In the genomic region with DNA sequence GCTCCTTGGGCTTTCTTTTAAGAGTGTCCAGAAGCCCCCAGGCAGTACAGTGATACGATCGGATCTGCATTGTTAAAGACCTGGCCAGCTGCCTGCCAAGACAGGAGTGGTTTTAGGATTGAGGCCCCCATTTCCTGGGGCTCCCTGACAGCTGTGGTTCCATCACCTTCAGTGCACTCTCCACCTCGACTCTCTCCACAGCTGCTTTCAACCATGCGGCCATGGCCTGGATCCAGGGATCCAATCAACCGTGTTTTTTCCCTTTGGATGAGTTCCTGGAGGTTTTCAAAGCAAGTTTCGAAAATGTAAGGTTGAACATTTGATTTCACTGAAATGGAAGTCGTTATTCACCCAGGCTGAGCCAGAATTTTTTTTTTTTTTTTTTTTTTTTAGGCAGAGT, we compare ENCODE assay signal across 16 cellular contexts.
DNase-seq lines count a peak whose midpoint lies in the region; ATAC-seq and TF ChIP-seq lines count a peak whose summit lies in the region.
"Had no signal": no experiment of that assay in that cellular context is flagged by ENCODE, and none has a peak within 500 bp of the region (broad histone marks: within the 10 kb centered on the region; RNA-seq: fewer than 3 reads in every experiment).

No MANE protein-coding gene starts in this region.

- intact Hi-C loops in sciatic nerve (cut with DNase I) = no loop called here
- intact Hi-C loops in activated CD4-positive, alpha-beta T cell treated with anti-CD3 and anti-CD28 coated beads, Interleukin-2, amount 10 ng/mL, durations not matched to agents 24 days and 14 days (cut with micrococcal nuclease) = no loop called here

- no peaks in the 10 kb centered on the region; the same call in 1 of the 2 replicates for H3K27me3 Mint-ChIP-seq in HFFc6 (ENCODE audit: insufficient read depth)
- H3K27me3 Mint-ChIP-seq in activated CD4-positive, alpha-beta T cell treated with anti-CD3 and anti-CD28 coated beads, Interleukin-2, amount 10 ng/mL, durations not matched to agents 24 days and 14 days = no peaks in the 10 kb centered on the region

- peak; percentile 1 for ATAC-seq in sciatic nerve
- no peak for ATAC-seq in activated CD4-positive, CD25-positive, alpha-beta regulatory T cell treated with anti-CD3 and anti-CD28 coated beads, Interleukin-2, amount 50 U/mL, for 24 hours
- no peak for ATAC-seq in GM18858 (IDR thresholded peaks at IDR 0.05; ENCODE audit: unreplicated experiment)
- ATAC-seq: activated T-cell treated with anti-CD3 and anti-CD28 coated beads, Interleukin-2, amount 50 U/mL, for 4 hours had no signal

- H3K27ac Mint-ChIP-seq in HFFc6 = peak overlapping the region; percentile 31; the same call in 1 of the 2 replicates
- H3K27ac Mint-ChIP-seq in activated CD4-positive, alpha-beta T cell treated with anti-CD3 and anti-CD28 coated beads, Interleukin-2, amount 10 ng/mL, durations not matched to agents 24 days and 14 days = no peak overlapping the region
- H3K27ac Mint-ChIP-seq: dendritic cell treated with granulocyte-macrophage colony-stimulating factor and Interleukin-4, amounts not matched to agents 40 ng/mL and 50 ng/mL, for 4 days; immature natural killer cell had no signal

- peaks cover 50% of the 10 kb centered on the region for H3K4me1 Mint-ChIP-seq in HFFc6 (ENCODE audit: low read depth)
- no peaks in the 10 kb centered on the region for H3K4me1 Mint-ChIP-seq in activated CD4-positive, alpha-beta T cell treated with anti-CD3 and anti-CD28 coated beads, Interleukin-2, amount 10 ng/mL, durations not matched to agents 24 days and 14 days

- H3K27ac ChIP-seq in RWPE1 = peak overlapping the region; percentile 31

- CTCF ChIA-PET in RWPE1 (lab: Yijun Ruan, JAX) = interaction anchor here (0.6 to 0.7 kb wide), 4 partner anchors 16 to 156 kb away, joined by 3 to 6 read pairs (median 4); no protein-coding TSS in a partner anchor

- peaks cover 26% of the 10 kb centered on the region for H3K36me3 Mint-ChIP-seq in HFFc6 (ENCODE audit: low read depth)
- H3K36me3 Mint-ChIP-seq in activated CD4-positive, alpha-beta T cell treated with anti-CD3 and anti-CD28 coated beads, Interleukin-2, amount 10 ng/mL, durations not matched to agents 24 days and 14 days (ENCODE audit: low read depth) = no peaks in the 10 kb centered on the region
- H3K36me3 Mint-ChIP-seq: immature natural killer cell had no signal

- H3K4me3 Mint-ChIP-seq in HFFc6 = no peak overlapping the region
- H3K4me3 Mint-ChIP-seq in activated CD4-positive, alpha-beta T cell treated with anti-CD3 and anti-CD28 coated beads, Interleukin-2, amount 10 ng/mL, durations not matched to agents 24 days and 14 days = no peak overlapping the region
- H3K4me3 Mint-ChIP-seq: activated T-cell treated with anti-CD3 and anti-CD28 coated beads, Interleukin-2, amount 50 U/mL, for 4 hours; dendritic cell treated with granulocyte-macrophage colony-stimulating factor and Interleukin-4, amounts not matched to agents 40 ng/mL and 50 ng/mL, for 4 days; immature natural killer cell had no signal

- H3K9me3 Mint-ChIP-seq in HFFc6 = no peaks in the 10 kb centered on the region
- H3K9me3 Mint-ChIP-seq in activated CD4-positive, alpha-beta T cell treated with anti-CD3 and anti-CD28 coated beads, Interleukin-2, amount 10 ng/mL, durations not matched to agents 24 days and 14 days = no peaks in the 10 kb centered on the region

- DNase-seq in HFFc6 = no peak
- DNase-seq in RWPE1 (ENCODE audit: low spot score) = no peak
- peak; percentile 89 for DNase-seq in glomerular visceral epithelial cell (ENCODE audit: extremely low spot score)
- no peak for DNase-seq in sciatic nerve (ENCODE audit: low spot score)
- DNase-seq in activated CD4-positive, alpha-beta T cell treated with anti-CD3 and anti-CD28 coated beads, Interleukin-2, amount 10 ng/mL, durations not matched to agents 24 days and 14 days = no peak
- DNase-seq in iPS-NIHi11 (ENCODE audit: low spot score) = no peak
- DNase-seq: activated CD4-positive, alpha-beta T cell treated with anti-CD3 and anti-CD28 coated beads, Interleukin-2, amount 50 U/mL, for 1 hour; activated T-cell treated with anti-CD3 and anti-CD28 coated beads, Interleukin-2, amount 50 U/mL, for 4 hours; immature natural killer cell; NCI-H1105; NCI-H526 treated with DMSO at 0.1 percent for 48 hours; SIG-M5; T1000 had no signal

- TF ChIP-seq CTCF in HFFc6 (IDR thresholded peaks at IDR 0.05) = no peak
- no peak for TF ChIP-seq CTCF in RWPE1 (conservative IDR thresholded peaks at IDR 0.05; ENCODE audit: low read depth)

- POLR2A ChIA-PET in RWPE1 (lab: Yijun Ruan, JAX; ENCODE audit: low non-redundant PET) = no interaction called here
